ENCODE assay signal across 1 cellular context in the genomic region with DNA sequence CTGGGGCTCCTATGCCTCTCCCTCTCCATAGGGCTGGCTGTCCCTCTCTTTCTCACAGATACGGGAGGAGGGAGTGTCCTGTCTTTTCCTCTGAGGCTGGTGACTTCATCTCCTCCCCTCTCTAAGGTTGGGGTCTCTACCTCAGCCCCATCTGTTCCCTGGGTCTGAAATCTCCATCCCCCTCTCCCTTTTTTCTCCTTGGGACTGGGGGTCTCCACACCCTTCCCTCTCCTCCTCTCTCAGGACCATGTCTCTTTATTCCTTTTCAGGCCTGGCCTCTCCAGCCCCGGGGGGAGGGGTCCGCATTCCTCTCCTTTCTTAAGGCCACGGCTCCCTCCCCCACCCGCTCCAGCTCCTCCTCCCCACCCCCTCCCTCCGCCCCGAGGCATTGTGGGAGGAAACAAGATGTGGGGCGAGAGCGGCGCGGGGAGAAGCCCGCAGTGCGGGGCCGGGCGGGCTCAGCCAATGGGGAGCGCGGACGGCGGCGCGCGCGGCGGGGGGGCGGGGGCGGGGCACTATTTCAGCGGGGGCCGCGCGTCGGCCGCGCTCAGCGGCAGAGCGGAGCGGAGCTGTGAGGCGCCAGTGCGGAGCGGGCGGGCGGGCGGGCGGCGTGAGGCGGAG.
TF ChIP-seq lines count a peak whose summit lies in the region.

A gene (plus strand): TSS at position 550 of the 621 bp plus-strand sequence. CDS start 3,672 bp downstream, outside the sequence.

TF ChIP-seq in K562, 482 proteins besides CTCF, POLR2A, EP300 and RAD21 (continued from another document and continues in another):
- TF ChIP-seq, protein P1, sequence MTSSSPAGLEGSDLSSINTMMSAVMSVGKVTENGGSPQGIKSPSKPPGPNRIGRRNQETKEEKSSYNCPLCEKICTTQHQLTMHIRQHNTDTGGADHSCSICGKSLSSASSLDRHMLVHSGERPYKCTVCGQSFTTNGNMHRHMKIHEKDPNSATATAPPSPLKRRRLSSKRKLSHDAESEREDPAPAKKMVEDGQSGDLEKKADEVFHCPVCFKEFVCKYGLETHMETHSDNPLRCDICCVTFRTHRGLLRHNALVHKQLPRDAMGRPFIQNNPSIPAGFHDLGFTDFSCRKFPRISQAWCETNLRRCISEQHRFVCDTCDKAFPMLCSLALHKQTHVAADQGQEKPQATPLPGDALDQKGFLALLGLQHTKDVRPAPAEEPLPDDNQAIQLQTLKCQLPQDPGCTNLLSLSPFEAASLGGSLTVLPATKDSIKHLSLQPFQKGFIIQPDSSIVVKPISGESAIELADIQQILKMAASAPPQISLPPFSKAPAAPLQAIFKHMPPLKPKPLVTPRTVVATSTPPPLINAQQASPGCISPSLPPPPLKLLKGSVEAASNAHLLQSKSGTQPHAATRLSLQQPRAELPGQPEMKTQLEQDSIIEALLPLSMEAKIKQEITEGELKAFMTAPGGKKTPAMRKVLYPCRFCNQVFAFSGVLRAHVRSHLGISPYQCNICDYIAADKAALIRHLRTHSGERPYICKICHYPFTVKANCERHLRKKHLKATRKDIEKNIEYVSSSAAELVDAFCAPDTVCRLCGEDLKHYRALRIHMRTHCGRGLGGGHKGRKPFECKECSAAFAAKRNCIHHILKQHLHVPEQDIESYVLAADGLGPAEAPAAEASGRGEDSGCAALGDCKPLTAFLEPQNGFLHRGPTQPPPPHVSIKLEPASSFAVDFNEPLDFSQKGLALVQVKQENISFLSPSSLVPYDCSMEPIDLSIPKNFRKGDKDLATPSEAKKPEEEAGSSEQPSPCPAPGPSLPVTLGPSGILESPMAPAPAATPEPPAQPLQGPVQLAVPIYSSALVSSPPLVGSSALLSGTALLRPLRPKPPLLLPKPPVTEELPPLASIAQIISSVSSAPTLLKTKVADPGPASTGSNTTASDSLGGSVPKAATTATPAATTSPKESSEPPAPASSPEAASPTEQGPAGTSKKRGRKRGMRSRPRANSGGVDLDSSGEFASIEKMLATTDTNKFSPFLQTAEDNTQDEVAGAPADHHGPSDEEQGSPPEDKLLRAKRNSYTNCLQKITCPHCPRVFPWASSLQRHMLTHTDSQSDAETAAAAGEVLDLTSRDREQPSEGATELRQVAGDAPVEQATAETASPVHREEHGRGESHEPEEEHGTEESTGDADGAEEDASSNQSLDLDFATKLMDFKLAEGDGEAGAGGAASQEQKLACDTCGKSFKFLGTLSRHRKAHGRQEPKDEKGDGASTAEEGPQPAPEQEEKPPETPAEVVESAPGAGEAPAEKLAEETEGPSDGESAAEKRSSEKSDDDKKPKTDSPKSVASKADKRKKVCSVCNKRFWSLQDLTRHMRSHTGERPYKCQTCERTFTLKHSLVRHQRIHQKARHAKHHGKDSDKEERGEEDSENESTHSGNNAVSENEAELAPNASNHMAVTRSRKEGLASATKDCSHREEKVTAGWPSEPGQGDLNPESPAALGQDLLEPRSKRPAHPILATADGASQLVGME (CRISPR knock-in tag; IDR thresholded peaks at IDR 0.05) = no peak
- TF ChIP-seq, protein P2, sequence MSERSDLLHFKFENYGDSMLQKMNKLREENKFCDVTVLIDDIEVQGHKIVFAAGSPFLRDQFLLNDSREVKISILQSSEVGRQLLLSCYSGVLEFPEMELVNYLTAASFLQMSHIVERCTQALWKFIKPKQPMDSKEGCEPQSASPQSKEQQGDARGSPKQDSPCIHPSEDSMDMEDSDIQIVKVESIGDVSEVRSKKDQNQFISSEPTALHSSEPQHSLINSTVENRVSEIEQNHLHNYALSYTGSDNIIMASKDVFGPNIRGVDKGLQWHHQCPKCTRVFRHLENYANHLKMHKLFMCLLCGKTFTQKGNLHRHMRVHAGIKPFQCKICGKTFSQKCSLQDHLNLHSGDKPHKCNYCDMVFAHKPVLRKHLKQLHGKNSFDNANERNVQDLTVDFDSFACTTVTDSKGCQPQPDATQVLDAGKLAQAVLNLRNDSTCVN (CRISPR knock-in tag; IDR thresholded peaks at IDR 0.05) = no peak
- no peak for TF ChIP-seq ZNF133 (CRISPR knock-in tag; IDR thresholded peaks at IDR 0.05)
- TF ChIP-seq, protein P3, sequence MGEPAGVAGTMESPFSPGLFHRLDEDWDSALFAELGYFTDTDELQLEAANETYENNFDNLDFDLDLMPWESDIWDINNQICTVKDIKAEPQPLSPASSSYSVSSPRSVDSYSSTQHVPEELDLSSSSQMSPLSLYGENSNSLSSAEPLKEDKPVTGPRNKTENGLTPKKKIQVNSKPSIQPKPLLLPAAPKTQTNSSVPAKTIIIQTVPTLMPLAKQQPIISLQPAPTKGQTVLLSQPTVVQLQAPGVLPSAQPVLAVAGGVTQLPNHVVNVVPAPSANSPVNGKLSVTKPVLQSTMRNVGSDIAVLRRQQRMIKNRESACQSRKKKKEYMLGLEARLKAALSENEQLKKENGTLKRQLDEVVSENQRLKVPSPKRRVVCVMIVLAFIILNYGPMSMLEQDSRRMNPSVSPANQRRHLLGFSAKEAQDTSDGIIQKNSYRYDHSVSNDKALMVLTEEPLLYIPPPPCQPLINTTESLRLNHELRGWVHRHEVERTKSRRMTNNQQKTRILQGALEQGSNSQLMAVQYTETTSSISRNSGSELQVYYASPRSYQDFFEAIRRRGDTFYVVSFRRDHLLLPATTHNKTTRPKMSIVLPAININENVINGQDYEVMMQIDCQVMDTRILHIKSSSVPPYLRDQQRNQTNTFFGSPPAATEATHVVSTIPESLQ (CRISPR knock-in tag; IDR thresholded peaks at IDR 0.05) = no peak
- peak; percentile 53; the same call in 1 of the 2 replicates for TF ChIP-seq POLR2AphosphoS5 (IDR thresholded peaks at IDR 0.05; ENCODE audit: control insufficient read depth, insufficient read depth, low read depth, low read length)
- TF ChIP-seq, protein P4, sequence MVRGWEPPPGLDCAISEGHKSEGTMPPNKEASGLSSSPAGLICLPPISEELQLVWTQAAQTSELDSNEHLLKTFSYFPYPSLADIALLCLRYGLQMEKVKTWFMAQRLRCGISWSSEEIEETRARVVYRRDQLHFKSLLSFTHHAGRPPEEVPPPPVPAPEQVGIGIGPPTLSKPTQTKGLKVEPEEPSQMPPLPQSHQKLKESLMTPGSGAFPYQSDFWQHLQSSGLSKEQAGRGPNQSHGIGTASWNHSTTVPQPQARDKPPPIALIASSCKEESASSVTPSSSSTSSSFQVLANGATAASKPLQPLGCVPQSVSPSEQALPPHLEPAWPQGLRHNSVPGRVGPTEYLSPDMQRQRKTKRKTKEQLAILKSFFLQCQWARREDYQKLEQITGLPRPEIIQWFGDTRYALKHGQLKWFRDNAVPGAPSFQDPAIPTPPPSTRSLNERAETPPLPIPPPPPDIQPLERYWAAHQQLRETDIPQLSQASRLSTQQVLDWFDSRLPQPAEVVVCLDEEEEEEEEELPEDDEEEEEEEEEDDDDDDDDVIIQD (CRISPR knock-in tag; IDR thresholded peaks at IDR 0.05) = no peak
- TF ChIP-seq, protein P5, sequence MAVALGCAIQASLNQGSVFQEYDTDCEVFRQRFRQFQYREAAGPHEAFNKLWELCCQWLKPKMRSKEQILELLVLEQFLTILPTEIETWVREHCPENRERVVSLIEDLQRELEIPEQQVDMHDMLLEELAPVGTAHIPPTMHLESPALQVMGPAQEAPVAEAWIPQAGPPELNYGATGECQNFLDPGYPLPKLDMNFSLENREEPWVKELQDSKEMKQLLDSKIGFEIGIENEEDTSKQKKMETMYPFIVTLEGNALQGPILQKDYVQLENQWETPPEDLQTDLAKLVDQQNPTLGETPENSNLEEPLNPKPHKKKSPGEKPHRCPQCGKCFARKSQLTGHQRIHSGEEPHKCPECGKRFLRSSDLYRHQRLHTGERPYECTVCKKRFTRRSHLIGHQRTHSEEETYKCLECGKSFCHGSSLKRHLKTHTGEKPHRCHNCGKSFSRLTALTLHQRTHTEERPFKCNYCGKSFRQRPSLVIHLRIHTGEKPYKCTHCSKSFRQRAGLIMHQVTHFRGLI (CRISPR knock-in tag; IDR thresholded peaks at IDR 0.05) = no peak
- TF ChIP-seq ZC3H8 (IDR thresholded peaks at IDR 0.05) = no peak
- TF ChIP-seq RBM39 (optimal IDR thresholded peaks at IDR 0.05; ENCODE audit: low read depth, low read length) = no peak
- TF ChIP-seq ATF7 (IDR thresholded peaks at IDR 0.05) = peak; percentile 73
- TF ChIP-seq, protein P6, sequence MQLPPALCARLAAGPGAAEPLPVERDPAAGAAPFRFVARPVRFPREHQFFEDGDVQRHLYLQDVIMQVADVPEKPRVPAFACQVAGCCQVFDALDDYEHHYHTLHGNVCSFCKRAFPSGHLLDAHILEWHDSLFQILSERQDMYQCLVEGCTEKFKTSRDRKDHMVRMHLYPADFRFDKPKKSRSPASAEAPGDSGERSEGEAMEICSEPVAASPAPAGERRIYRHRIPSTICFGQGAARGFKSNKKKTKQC (CRISPR knock-in tag; IDR thresholded peaks at IDR 0.05) = no peak
- TF ChIP-seq NFE2L1 (tag; IDR thresholded peaks at IDR 0.05; ENCODE audit: borderline replicate concordance, low read depth) = no peak
- no peak for TF ChIP-seq RNF2 (IDR thresholded peaks at IDR 0.05)
- TF ChIP-seq, protein P7, sequence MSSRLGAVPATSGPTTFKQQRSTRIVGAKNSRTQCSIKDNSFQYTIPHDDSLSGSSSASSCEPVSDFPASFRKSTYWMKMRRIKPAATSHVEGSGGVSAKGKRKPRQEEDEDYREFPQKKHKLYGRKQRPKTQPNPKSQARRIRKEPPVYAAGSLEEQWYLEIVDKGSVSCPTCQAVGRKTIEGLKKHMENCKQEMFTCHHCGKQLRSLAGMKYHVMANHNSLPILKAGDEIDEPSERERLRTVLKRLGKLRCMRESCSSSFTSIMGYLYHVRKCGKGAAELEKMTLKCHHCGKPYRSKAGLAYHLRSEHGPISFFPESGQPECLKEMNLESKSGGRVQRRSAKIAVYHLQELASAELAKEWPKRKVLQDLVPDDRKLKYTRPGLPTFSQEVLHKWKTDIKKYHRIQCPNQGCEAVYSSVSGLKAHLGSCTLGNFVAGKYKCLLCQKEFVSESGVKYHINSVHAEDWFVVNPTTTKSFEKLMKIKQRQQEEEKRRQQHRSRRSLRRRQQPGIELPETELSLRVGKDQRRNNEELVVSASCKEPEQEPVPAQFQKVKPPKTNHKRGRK (tag; IDR thresholded peaks at IDR 0.05) = no peak
- TF ChIP-seq HNRNPH1 (optimal IDR thresholded peaks at IDR 0.05; ENCODE audit: low read depth, low read length) = no peak
- TF ChIP-seq, protein P8, sequence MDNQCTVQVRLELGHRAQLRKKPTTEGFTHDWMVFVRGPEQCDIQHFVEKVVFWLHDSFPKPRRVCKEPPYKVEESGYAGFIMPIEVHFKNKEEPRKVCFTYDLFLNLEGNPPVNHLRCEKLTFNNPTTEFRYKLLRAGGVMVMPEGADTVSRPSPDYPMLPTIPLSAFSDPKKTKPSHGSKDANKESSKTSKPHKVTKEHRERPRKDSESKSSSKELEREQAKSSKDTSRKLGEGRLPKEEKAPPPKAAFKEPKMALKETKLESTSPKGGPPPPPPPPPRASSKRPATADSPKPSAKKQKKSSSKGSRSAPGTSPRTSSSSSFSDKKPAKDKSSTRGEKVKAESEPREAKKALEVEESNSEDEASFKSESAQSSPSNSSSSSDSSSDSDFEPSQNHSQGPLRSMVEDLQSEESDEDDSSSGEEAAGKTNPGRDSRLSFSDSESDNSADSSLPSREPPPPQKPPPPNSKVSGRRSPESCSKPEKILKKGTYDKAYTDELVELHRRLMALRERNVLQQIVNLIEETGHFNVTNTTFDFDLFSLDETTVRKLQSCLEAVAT (IDR thresholded peaks at IDR 0.05) = no peak
- TF ChIP-seq DPF2 (IDR thresholded peaks at IDR 0.05) = peak; percentile 78
- no peak for TF ChIP-seq PCBP2 (IDR thresholded peaks at IDR 0.05; ENCODE audit: low read depth, low read length, poor library complexity, severe bottlenecking)
- TF ChIP-seq ZNF41 (CRISPR knock-in tag; conservative IDR thresholded peaks at IDR 0.05) = no peak
- TF ChIP-seq, protein P9, sequence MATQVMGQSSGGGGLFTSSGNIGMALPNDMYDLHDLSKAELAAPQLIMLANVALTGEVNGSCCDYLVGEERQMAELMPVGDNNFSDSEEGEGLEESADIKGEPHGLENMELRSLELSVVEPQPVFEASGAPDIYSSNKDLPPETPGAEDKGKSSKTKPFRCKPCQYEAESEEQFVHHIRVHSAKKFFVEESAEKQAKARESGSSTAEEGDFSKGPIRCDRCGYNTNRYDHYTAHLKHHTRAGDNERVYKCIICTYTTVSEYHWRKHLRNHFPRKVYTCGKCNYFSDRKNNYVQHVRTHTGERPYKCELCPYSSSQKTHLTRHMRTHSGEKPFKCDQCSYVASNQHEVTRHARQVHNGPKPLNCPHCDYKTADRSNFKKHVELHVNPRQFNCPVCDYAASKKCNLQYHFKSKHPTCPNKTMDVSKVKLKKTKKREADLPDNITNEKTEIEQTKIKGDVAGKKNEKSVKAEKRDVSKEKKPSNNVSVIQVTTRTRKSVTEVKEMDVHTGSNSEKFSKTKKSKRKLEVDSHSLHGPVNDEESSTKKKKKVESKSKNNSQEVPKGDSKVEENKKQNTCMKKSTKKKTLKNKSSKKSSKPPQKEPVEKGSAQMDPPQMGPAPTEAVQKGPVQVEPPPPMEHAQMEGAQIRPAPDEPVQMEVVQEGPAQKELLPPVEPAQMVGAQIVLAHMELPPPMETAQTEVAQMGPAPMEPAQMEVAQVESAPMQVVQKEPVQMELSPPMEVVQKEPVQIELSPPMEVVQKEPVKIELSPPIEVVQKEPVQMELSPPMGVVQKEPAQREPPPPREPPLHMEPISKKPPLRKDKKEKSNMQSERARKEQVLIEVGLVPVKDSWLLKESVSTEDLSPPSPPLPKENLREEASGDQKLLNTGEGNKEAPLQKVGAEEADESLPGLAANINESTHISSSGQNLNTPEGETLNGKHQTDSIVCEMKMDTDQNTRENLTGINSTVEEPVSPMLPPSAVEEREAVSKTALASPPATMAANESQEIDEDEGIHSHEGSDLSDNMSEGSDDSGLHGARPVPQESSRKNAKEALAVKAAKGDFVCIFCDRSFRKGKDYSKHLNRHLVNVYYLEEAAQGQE (CRISPR knock-in tag; IDR thresholded peaks at IDR 0.05; ENCODE audit: low read depth) = 0 out of 2 replicates have a peak, but pooled peaks have one; percentile 25
